Comparison of ENCODE assay signal across 15 cellular contexts in genomic region chr12:79522237-79522636, GRCh38.
"Had no signal": no experiment of that assay in that cellular context is flagged by ENCODE, and none has a peak within 500 bp of the region (broad histone marks: within the 10 kb centered on the region; RNA-seq: fewer than 3 reads in every experiment).

No MANE protein-coding gene starts in this region.

- H3K79me2 ChIP-seq: hepatocyte had no signal

- H3K27ac Mint-ChIP-seq: activated CD4-positive, alpha-beta T cell treated with anti-CD3 and anti-CD28 coated beads, Interleukin-2, amount 10 ng/mL, durations not matched to agents 7 days and 5 days; activated naive CD8-positive, alpha-beta T cell treated with anti-CD3 and anti-CD28 coated beads, Interleukin-2, amount 10 ng/mL, durations not matched to agents 7 days and 5 days; activated T-helper 1 cell treated with anti-CD3 and anti-CD28 coated beads, Interleukin-12 subunit alpha, Interleukin-12 subunit beta, Interleukin-2, Interleukin-4 antibody, amounts not matched to agents 30 ng/mL and 10 ng/mL and 1 ng/mL, durations not matched to agents 14 hours and 24 hours and 36 hours; endodermal cell; natural killer cell treated with Interleukin-12 subunit alpha and Interleukin-12 subunit beta and Interleukin-15 and Interleukin-18, amount 100 ng/mL, for 72 hours; stimulated activated naive CD8-positive, alpha-beta T cell treated with anti-CD3 and anti-CD28 coated beads, Interleukin-15, amount 100 ng/mL, for 72 hours; T-helper 2 cell treated with Interferon-gamma antibody and Interleukin-4, amounts not matched to agents 5 μg/mL and 100 μg/mL, for 36 hours had no signal

- H3K36me3 ChIP-seq: left ventricle myocardium inferior, sigmoid colon, spleen, upper lobe of left lung had no signal

- H2AFZ ChIP-seq: hepatocyte had no signal

- H3K4me3 ChIP-seq: hepatocyte, left ventricle myocardium inferior, sigmoid colon, spleen, upper lobe of left lung had no signal

- H3K4me1 Mint-ChIP-seq: activated CD4-positive, alpha-beta T cell treated with anti-CD3 and anti-CD28 coated beads, Interleukin-2, amount 10 ng/mL, durations not matched to agents 7 days and 5 days; activated naive CD8-positive, alpha-beta T cell treated with anti-CD3 and anti-CD28 coated beads, Interleukin-2, amount 10 ng/mL, durations not matched to agents 7 days and 5 days; stimulated activated naive CD8-positive, alpha-beta T cell treated with anti-CD3 and anti-CD28 coated beads, Interleukin-15, amount 100 ng/mL, for 72 hours had no signal

- H3K4me1 ChIP-seq: left ventricle myocardium inferior, sigmoid colon, spleen, upper lobe of left lung had no signal

- H3K9me3 Mint-ChIP-seq: activated CD4-positive, alpha-beta T cell treated with anti-CD3 and anti-CD28 coated beads, Interleukin-2, amount 10 ng/mL, durations not matched to agents 7 days and 5 days; activated naive CD8-positive, alpha-beta T cell treated with anti-CD3 and anti-CD28 coated beads, Interleukin-2, amount 10 ng/mL, durations not matched to agents 7 days and 5 days; activated T-helper 1 cell treated with anti-CD3 and anti-CD28 coated beads, Interleukin-12 subunit alpha, Interleukin-12 subunit beta, Interleukin-2, Interleukin-4 antibody, amounts not matched to agents 30 ng/mL and 10 ng/mL and 1 ng/mL, durations not matched to agents 14 hours and 24 hours and 36 hours; stimulated activated naive CD8-positive, alpha-beta T cell treated with anti-CD3 and anti-CD28 coated beads, Interleukin-15, amount 100 ng/mL, for 72 hours; T-helper 2 cell treated with Interferon-gamma antibody and Interleukin-4, amounts not matched to agents 5 μg/mL and 100 μg/mL, for 36 hours had no signal

- H3K27ac ChIP-seq: dorsolateral prefrontal cortex, hepatocyte, left ventricle myocardium inferior, sigmoid colon, spleen, upper lobe of left lung had no signal

- H3K27me3 ChIP-seq: dorsolateral prefrontal cortex, hepatocyte, sigmoid colon, spleen, upper lobe of left lung had no signal

- H3K36me3 Mint-ChIP-seq: activated naive CD8-positive, alpha-beta T cell treated with anti-CD3 and anti-CD28 coated beads, Interleukin-2, amount 10 ng/mL, durations not matched to agents 7 days and 5 days; natural killer cell treated with Interleukin-12 subunit alpha and Interleukin-12 subunit beta and Interleukin-15 and Interleukin-18, amount 100 ng/mL, for 72 hours had no signal

- ATAC-seq: natural killer cell treated with Interleukin-12 subunit alpha and Interleukin-12 subunit beta and Interleukin-15 and Interleukin-18, amount 100 ng/mL, for 72 hours; stimulated activated naive CD8-positive, alpha-beta T cell treated with anti-CD3 and anti-CD28 coated beads, Interleukin-15, amount 100 ng/mL, for 72 hours had no signal

- DNase-seq: activated CD4-positive, alpha-beta T cell treated with anti-CD3 and anti-CD28 coated beads, Interleukin-2, amount 10 ng/mL, durations not matched to agents 7 days and 5 days; activated CD8-positive, alpha-beta memory T cell treated with anti-CD3 and anti-CD28 coated beads for 24 hours; activated naive CD8-positive, alpha-beta T cell treated with anti-CD3 and anti-CD28 coated beads, Interleukin-2, amount 10 ng/mL, durations not matched to agents 7 days and 5 days; endodermal cell; left ventricle myocardium inferior; occipital lobe; sigmoid colon; spleen; stimulated activated naive CD8-positive, alpha-beta T cell treated with anti-CD3 and anti-CD28 coated beads, Interleukin-15, amount 100 ng/mL, for 72 hours; upper lobe of left lung had no signal

- H3K27me3 Mint-ChIP-seq: activated CD4-positive, alpha-beta T cell treated with anti-CD3 and anti-CD28 coated beads, Interleukin-2, amount 10 ng/mL, durations not matched to agents 7 days and 5 days; activated naive CD8-positive, alpha-beta T cell treated with anti-CD3 and anti-CD28 coated beads, Interleukin-2, amount 10 ng/mL, durations not matched to agents 7 days and 5 days; stimulated activated naive CD8-positive, alpha-beta T cell treated with anti-CD3 and anti-CD28 coated beads, Interleukin-15, amount 100 ng/mL, for 72 hours had no signal

- H3K4me2 ChIP-seq: hepatocyte had no signal

- H3K4me3 Mint-ChIP-seq: activated CD4-positive, alpha-beta T cell treated with anti-CD3 and anti-CD28 coated beads, Interleukin-2, amount 10 ng/mL, durations not matched to agents 7 days and 5 days; activated naive CD8-positive, alpha-beta T cell treated with anti-CD3 and anti-CD28 coated beads, Interleukin-2, amount 10 ng/mL, durations not matched to agents 7 days and 5 days; activated T-helper 1 cell treated with anti-CD3 and anti-CD28 coated beads, Interleukin-12 subunit alpha, Interleukin-12 subunit beta, Interleukin-2, Interleukin-4 antibody, amounts not matched to agents 30 ng/mL and 10 ng/mL and 1 ng/mL, durations not matched to agents 14 hours and 24 hours and 36 hours; endodermal cell; natural killer cell treated with Interleukin-12 subunit alpha and Interleukin-12 subunit beta and Interleukin-15 and Interleukin-18, amount 100 ng/mL, for 72 hours; stimulated activated naive CD8-positive, alpha-beta T cell treated with anti-CD3 and anti-CD28 coated beads, Interleukin-15, amount 100 ng/mL, for 72 hours; T-helper 2 cell treated with Interferon-gamma antibody and Interleukin-4, amounts not matched to agents 5 μg/mL and 100 μg/mL, for 36 hours had no signal

- H3K9me3 ChIP-seq: left ventricle myocardium inferior, sigmoid colon, spleen, upper lobe of left lung had no signal
